9 cellular contexts compared by ENCODE assay signal in the genomic region with DNA sequence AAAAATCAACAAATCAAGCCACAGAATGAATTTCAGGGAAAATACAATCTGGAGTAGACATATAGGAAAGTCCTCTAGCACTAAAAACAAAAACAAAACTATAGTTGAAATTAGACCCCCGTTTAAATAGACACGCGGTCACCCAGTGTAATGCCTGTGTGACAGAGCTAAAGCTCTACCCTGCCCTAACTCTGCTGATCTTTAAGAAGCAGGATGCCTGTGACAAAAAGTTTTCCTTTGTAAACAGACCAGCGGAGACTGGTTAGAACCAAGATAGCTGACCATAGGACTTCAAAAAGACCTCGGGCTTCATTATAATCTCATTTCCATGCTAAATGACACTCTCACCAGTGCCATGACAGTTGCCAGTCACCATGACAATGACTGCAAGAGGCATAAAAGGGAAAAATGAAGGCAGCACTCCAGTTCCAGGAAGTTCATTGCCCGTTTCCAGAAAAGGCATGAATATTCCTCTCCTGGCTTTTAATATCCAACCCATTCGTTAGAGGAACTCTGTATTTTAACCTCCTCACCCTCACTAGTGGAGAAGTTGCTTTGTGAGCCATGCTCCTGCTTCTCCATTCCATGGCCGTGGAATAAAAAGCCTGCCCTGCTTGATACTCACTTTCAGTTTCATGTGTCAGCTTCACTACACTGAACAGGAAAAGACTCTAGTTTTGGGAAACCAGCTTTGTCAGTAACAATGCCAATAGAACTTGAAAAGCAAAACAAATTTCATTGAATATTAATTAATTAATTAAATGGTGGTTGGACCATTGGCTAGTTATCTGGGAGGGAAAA.
DNase-seq lines count a peak whose midpoint lies in the region; ATAC-seq and TF ChIP-seq lines count a peak whose summit lies in the region.
"Had no signal": no experiment of that assay in that cellular context is flagged by ENCODE, and none has a peak within 500 bp of the region (broad histone marks: within the 10 kb centered on the region; RNA-seq: fewer than 3 reads in every experiment).

No MANE protein-coding gene starts in this region.

- intact Hi-C loops in naive thymus-derived CD4-positive, alpha-beta T cell (cut with micrococcal nuclease): loop anchor here in 1 of 2 donors (2.0 to 5.0 kb wide), 2 partner anchors 39 to 98 kb away; no protein-coding TSS in a partner anchor

- no peak for TF ChIP-seq CTCF in epithelial cell of proximal tubule (conservative IDR thresholded peaks at IDR 0.05; ENCODE audit: low read depth, low read length)

- no peaks in the 10 kb centered on the region for H3K27me3 ChIP-seq in BLaER1 treated with 17β-estradiol and CSF1 and Interleukin-3, amounts not matched to agents 10 nM and 100 nM
- H3K27me3 ChIP-seq in naive thymus-derived CD4-positive, alpha-beta T cell (ENCODE audit: control insufficient read depth in 2 of 2, insufficient read depth in 2 of 2, low read length in 2 of 2): no peaks in the 10 kb centered on the region

- peak overlapping the region in 8 of 10 experiments; percentile 7 to 48 (median 30); a peak in 6 of 20 replicates for H3K4me3 ChIP-seq in BLaER1 treated with 17β-estradiol and CSF1 and Interleukin-3, amounts not matched to agents 10 nM and 100 nM
- peak overlapping the region; percentile 53 for H3K4me3 ChIP-seq in epithelial cell of proximal tubule (ENCODE audit: low read depth, low read length)
- H3K4me3 ChIP-seq in naive thymus-derived CD4-positive, alpha-beta T cell (ENCODE audit: low read length): peak overlapping the region; percentile 35

- no peaks in the 10 kb centered on the region for H3K9me3 ChIP-seq in BLaER1 treated with 17β-estradiol and CSF1 and Interleukin-3, amounts not matched to agents 10 nM and 100 nM (replicated peaks in 1 of 11)
- no peaks in the 10 kb centered on the region for H3K9me3 ChIP-seq in naive thymus-derived CD4-positive, alpha-beta T cell (ENCODE audit: control insufficient read depth in 2 of 3, low read length in 3 of 3)

- peaks cover 0 to 3% (median 0%) of the 10 kb centered on the region in 5 donors for H3K36me3 Mint-ChIP-seq in naive thymus-derived CD4-positive, alpha-beta T cell

- peaks cover 0 to 7% (median 0%) of the 10 kb centered on the region in 7 donors for H3K4me1 Mint-ChIP-seq in naive thymus-derived CD4-positive, alpha-beta T cell

- H3K9me3 Mint-ChIP-seq in naive thymus-derived CD4-positive, alpha-beta T cell: peaks cover 0 to 7% (median 0%) of the 10 kb centered on the region in 11 donors

- H4K20me1 ChIP-seq in BLaER1 treated with 17β-estradiol and CSF1 and Interleukin-3, amounts not matched to agents 10 nM and 100 nM: no peaks in the 10 kb centered on the region

- ATAC-seq in naive thymus-derived CD4-positive, alpha-beta T cell: no peak
- no peak for ATAC-seq in GM21619 (IDR thresholded peaks at IDR 0.05; ENCODE audit: unreplicated experiment)

- H3K9ac ChIP-seq in BLaER1 treated with 17β-estradiol and CSF1 and Interleukin-3, amounts not matched to agents 10 nM and 100 nM: peak overlapping the region in 6 of 11 experiments; percentile 27 to 56 (median 34); a peak in 10 of 22 replicates

- H3K36me3 ChIP-seq in BLaER1 treated with 17β-estradiol and CSF1 and Interleukin-3, amounts not matched to agents 10 nM and 100 nM: no peaks in the 10 kb centered on the region
- no peaks in the 10 kb centered on the region for H3K36me3 ChIP-seq in naive thymus-derived CD4-positive, alpha-beta T cell (ENCODE audit: control insufficient read depth in 2 of 3, insufficient read depth in 3 of 3, low read length in 3 of 3)

- H3K4me1 ChIP-seq in BLaER1 treated with 17β-estradiol and CSF1 and Interleukin-3, amounts not matched to agents 10 nM and 100 nM: peaks cover 11 to 24% (median 12%) of the 10 kb centered on the region in 10 experiments; a peak in 18 of 20 replicates
- peaks cover 0 to 6% of the 10 kb centered on the region in 2 donors for H3K4me1 ChIP-seq in naive thymus-derived CD4-positive, alpha-beta T cell (ENCODE audit: control insufficient read depth in 2 of 2, insufficient read depth in 2 of 2, low read length in 2 of 2)

- peak overlapping the region in 5 of 9 donors; percentile 16 to 81 (median 56) for H3K27ac Mint-ChIP-seq in naive thymus-derived CD4-positive, alpha-beta T cell

- H3K4me2 ChIP-seq in BLaER1 treated with 17β-estradiol and CSF1 and Interleukin-3, amounts not matched to agents 10 nM and 100 nM: peak overlapping the region; percentile 58 to 84 (median 74)

- peak overlapping the region; percentile 60 to 86 (median 78) for H3K4me3 Mint-ChIP-seq in naive thymus-derived CD4-positive, alpha-beta T cell

- POLR2A ChIA-PET in naive thymus-derived CD4-positive, alpha-beta T cell (lab: Charles Lee): interaction anchor here (0.7 kb wide), 1 partner anchor 42 kb away, joined by 4 read pairs; no protein-coding TSS in a partner anchor

- DNase-seq in NAMALWA (ENCODE audit: low spot score) (peak; percentile 12), epithelial cell of proximal tubule (ENCODE audit: low read depth) (no peak), NCI-H2227 (lab: John Stamatoyannopoulos, UW; ENCODE audit: unreplicated experiment) (no peak), hepatic stellate cell (ENCODE audit: low spot score) (no peak), DMS 273 treated with DMSO at 0.1 percent for 48 hours (lab: John Stamatoyannopoulos, UW) (no peak)
- no peak for DNase-seq in naive thymus-derived CD4-positive, alpha-beta T cell
- DNase-seq: NCI-H146 had no signal

- peaks cover 0 to 42% (median 21%) of the 10 kb centered on the region in 5 donors for H3K27me3 Mint-ChIP-seq in naive thymus-derived CD4-positive, alpha-beta T cell

- CTCF ChIA-PET in naive thymus-derived CD4-positive, alpha-beta T cell (lab: Charles Lee): interaction anchor here (0.6 kb wide), 1 partner anchor 357 kb away, joined by 5 read pairs; no protein-coding TSS in a partner anchor

- H3K27ac ChIP-seq in BLaER1 treated with 17β-estradiol and CSF1 and Interleukin-3, amounts not matched to agents 10 nM and 100 nM: peak overlapping the region; percentile 3 to 73 (median 59); a peak in 19 of 22 replicates
- no peak overlapping the region for H3K27ac ChIP-seq in naive thymus-derived CD4-positive, alpha-beta T cell (ENCODE audit: low read depth, low read length)
